In the genomic region with DNA sequence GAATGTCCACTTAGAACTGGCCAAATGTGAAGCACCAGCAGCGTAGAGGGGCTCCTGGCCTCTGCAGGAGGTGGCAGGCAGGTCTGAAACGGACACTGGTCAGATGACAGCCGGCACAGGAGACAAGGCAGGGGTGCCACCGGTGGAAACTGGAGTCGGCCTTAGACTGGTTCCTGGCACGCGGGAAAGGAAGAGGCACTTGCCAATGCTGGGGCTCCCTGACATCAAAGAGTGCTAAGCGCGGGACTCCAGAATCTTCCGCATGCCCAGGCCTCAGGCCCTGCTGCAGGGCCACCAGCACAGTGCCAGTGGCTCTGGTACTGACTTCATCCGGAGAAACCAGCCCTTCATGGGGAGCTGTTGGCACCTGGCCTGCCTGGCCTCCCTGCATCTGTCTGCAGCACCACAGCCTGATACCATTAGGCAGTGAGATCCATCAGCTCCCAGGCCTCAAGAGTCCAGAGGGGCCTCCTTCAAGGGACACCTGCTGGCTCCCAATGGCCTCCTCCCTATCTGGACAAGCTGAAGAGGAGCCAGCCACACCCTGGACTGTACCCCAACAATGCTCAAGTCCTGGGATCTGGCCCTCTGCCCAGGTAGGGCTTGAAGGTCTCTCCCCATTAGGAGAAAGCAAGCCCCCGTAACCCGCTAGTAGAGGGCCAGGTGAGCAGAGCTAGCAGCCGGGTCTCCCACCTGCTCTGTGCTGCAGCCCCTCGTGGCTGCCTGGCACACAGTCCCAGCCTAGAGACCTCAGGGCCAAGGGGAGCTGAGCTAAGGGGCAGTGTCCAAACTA, we compare ENCODE assay signal across 17 cellular contexts. TPM values are rescaled to one million over a fixed set of nuclear protein-coding genes. Genes with fewer than 3 reads are reported as not detected.
DNase-seq lines count a peak whose midpoint lies in the region; ATAC-seq, FAIRE-seq and TF ChIP-seq lines count a peak whose summit lies in the region.
"Had no signal": no experiment of that assay in that cellular context is flagged by ENCODE, and none has a peak within 500 bp of the region (broad histone marks: within the 10 kb centered on the region; RNA-seq: fewer than 3 reads in every experiment).

No MANE protein-coding gene starts in this region.

- no peaks in the 10 kb centered on the region for H3K27me3 ChIP-seq in heart right ventricle
- no peaks in the 10 kb centered on the region for H3K27me3 ChIP-seq in SJCRH30
- no peaks in the 10 kb centered on the region for H3K27me3 ChIP-seq in lower lobe of right lung (ENCODE audit: low read depth)

- no peak for TF ChIP-seq CTCF in heart right ventricle (IDR thresholded peaks at IDR 0.05)
- TF ChIP-seq CTCF in lower lobe of right lung (IDR thresholded peaks at IDR 0.05): no peak

- H3K4me1 ChIP-seq in heart right ventricle: peaks cover 0 to 30% (median 15%) of the 10 kb centered on the region in 9 donors
- peaks cover 73% of the 10 kb centered on the region for H3K4me1 ChIP-seq in SJCRH30
- peaks cover 29% of the 10 kb centered on the region for H3K4me1 ChIP-seq in lower lobe of right lung

- no peaks in the 10 kb centered on the region for H3K9me3 ChIP-seq in heart right ventricle
- H3K9me3 ChIP-seq in SJCRH30 (replicated peaks): no peaks in the 10 kb centered on the region
- H3K9me3 ChIP-seq in lower lobe of right lung: no peaks in the 10 kb centered on the region
- H3K9me3 ChIP-seq: thoracic aorta had no signal

- H3K4me3 ChIP-seq in heart right ventricle (no peak overlapping the region), SJCRH30 (no peak overlapping the region; the same call in 1 of the 2 replicates), lower lobe of right lung (no peak overlapping the region)
- H3K4me3 ChIP-seq: lung, PC-9, thoracic aorta had no signal

- ATAC-seq in heart right ventricle (no peak), lower lobe of right lung (no peak)

- intact Hi-C loops in cardiac septum (cut with DNase I): no loop called here
- intact Hi-C loops in heart right ventricle (cut with DNase I): no loop called here
- intact Hi-C loops in lower lobe of right lung (cut with DNase I): no loop called here

- H3K36me3 ChIP-seq in heart right ventricle (peaks cover 0 to 21% (median 0%) of the 10 kb centered on the region in 9 donors), SJCRH30 (no peaks in the 10 kb centered on the region), lower lobe of right lung (peaks cover 17% of the 10 kb centered on the region)

- WGBS in heart right ventricle, 2 donors: 93 to 95% methylated on average over 15 of the region's 15 CpGs

- peak; percentile 65 for FAIRE-seq in urothelium cell line (lab: Jason Lieb, UNC)
- FAIRE-seq: astrocyte, colon, frontal cortex, GM19239 had no signal

- H3K27ac ChIP-seq in heart right ventricle: no peak overlapping the region
- peak overlapping the region; percentile 87 for H3K27ac ChIP-seq in SJCRH30
- no peak overlapping the region for H3K27ac ChIP-seq in lower lobe of right lung
- H3K27ac ChIP-seq: PC-9, thoracic aorta had no signal

- DNase-seq in cardiac septum (ENCODE audit: low spot score): peak; percentile 71
- no peak for DNase-seq in heart right ventricle
- peak in 1 of 2 experiments; percentile 15 for DNase-seq in SJCRH30
- DNase-seq in lower lobe of right lung: peak; percentile 37
- no peak for DNase-seq in urothelium cell line (ENCODE audit: low spot score)
- no peak for DNase-seq in NCI-H2227 (lab: John Stamatoyannopoulos, UW; ENCODE audit: unreplicated experiment)
- no peak for DNase-seq in pons (ENCODE audit: low spot score)
- no peak for DNase-seq in RPMI8226
- DNase-seq: activated CD4-positive, alpha-beta memory T cell treated with anti-CD3 and anti-CD28 coated beads, Interleukin-2, amount 10 ng/mL, durations not matched to agents 7 days and 5 days; NCI-H2107; PC-9 had no signal

RNA-seq across cellular contexts. Expression of gene GNB1L, which starts 29.7 kb away (rescaled TPM):
- total RNA-seq in cardiac septum (2.0 TPM), heart right ventricle (1 to 10 TPM in 8 of 10 donors, under 1 TPM in 2; 0.76 to 3.6 (median 1.8) TPM), lower lobe of right lung (6.0 TPM)
- 1 to 10 TPM; 2.0 to 9.3 TPM for polyA plus RNA-seq in heart right ventricle
- total RNA-seq in SJCRH30 (2014; rRNA removed; shearing (Covaris generic)): 12.3 and 12.6 TPM in 2 replicates

RNA-seq across cellular contexts. Expression of gene RTL10, which starts 29.7 kb away (rescaled TPM):
- 6.3 TPM for total RNA-seq in cardiac septum
- 10 to 100 TPM in 2 of 10 donors, 1 to 10 TPM in 8; 5.3 to 12.0 (median 7.2) TPM for total RNA-seq in heart right ventricle
- 1 to 10 TPM; 4.0 to 6.5 TPM for polyA plus RNA-seq in heart right ventricle
- 16.2 and 19.1 TPM in 2 replicates for total RNA-seq in SJCRH30 (2014; rRNA removed; shearing (Covaris generic))
- 24.3 TPM for total RNA-seq in lower lobe of right lung

RNA-seq across cellular contexts. Expression of gene COMT, which starts 57.2 kb away (rescaled TPM):
- 97.1 TPM for total RNA-seq in cardiac septum
- total RNA-seq in heart right ventricle: 100 to 1,000 TPM in 5 of 10 donors, 10 to 100 TPM in 5; 72.5 to 128 (median 101) TPM
- polyA plus RNA-seq in heart right ventricle: 100 to 1,000 TPM in 1 of 2 donors, 10 to 100 TPM in 1; 42.9 to 273 TPM
- total RNA-seq in SJCRH30 (2014; rRNA removed; shearing (Covaris generic)): 69.2 and 74.6 TPM in 2 replicates
- 235 TPM for total RNA-seq in lower lobe of right lung

RNA-seq across cellular contexts. Expression of gene TXNRD2, which starts 57.3 kb away (rescaled TPM):
- 33.3 TPM for total RNA-seq in cardiac septum
- 10 to 100 TPM; 28.5 to 59.9 (median 35.0) TPM for total RNA-seq in heart right ventricle
- 100 to 1,000 TPM in 1 of 2 donors, 10 to 100 TPM in 1; 25.8 to 103 TPM for polyA plus RNA-seq in heart right ventricle
- 17.0 and 17.2 TPM in 2 replicates for total RNA-seq in SJCRH30 (2014; rRNA removed; shearing (Covaris generic))
- total RNA-seq in lower lobe of right lung: 47.5 TPM

Comparison
In these comparisons a context has a peak if more than half of its experiments do, and no peak if none do; other contexts are left out.
1. DNase-seq: peak in cardiac septum (single experiment) and lower lobe of right lung (single experiment); none in heart right ventricle (0 of 2), urothelium cell line (single experiment), NCI-H2227 (single experiment), pons (single experiment) and RPMI8226 (single experiment).